ENCODE assay signal across 1 cellular context in genomic region chr1:160774886-160775719, GRCh38.
TF ChIP-seq lines count a peak whose summit lies in the region.

No MANE protein-coding gene starts in this region.

TF ChIP-seq in HepG2, 621 proteins besides CTCF, POLR2A, EP300 and RAD21 (continued from another document):
- TF ChIP-seq ARID3A (IDR thresholded peaks at IDR 0.05; ENCODE audit: low read depth, low read length) (no peak), KDM5A (IDR thresholded peaks at IDR 0.05; ENCODE audit: borderline replicate concordance, low read length) (no peak), FOXA1 (IDR thresholded peaks at IDR 0.05) (no peak), FOXA1 (CRISPR knock-in tag; IDR thresholded peaks at IDR 0.05) (no peak), PATZ1 (CRISPR knock-in tag; IDR thresholded peaks at IDR 0.05) (no peak)
TF ChIP-seq in HepG2: peak in this region for 0.
